In genomic region chr10:15411035-15411434, GRCh38 we compare ENCODE assay signal across 8 cellular contexts. TPM values are rescaled to one million over a fixed set of nuclear protein-coding genes. Genes with fewer than 3 reads are reported as not detected.
"Had no signal": no experiment of that assay in that cellular context is flagged by ENCODE, and none has a peak within 500 bp of the region (broad histone marks: within the 10 kb centered on the region; RNA-seq: fewer than 3 reads in every experiment).

No MANE protein-coding gene starts in this region.

- H3K27ac Mint-ChIP-seq: GM23338, H9 had no signal

- DNase-seq: H9, HCEC 1CT, IMR-90 had no signal

- FAIRE-seq: H1, H54, HTR-8/SVneo had no signal

- H3K4me3 ChIP-seq: GM23338 had no signal

- H3K9me3 Mint-ChIP-seq: GM23338 had no signal

- H3K4me1 Mint-ChIP-seq: GM23338, H9 had no signal

- H3K4me3 Mint-ChIP-seq: GM23338, H9 had no signal

RNA-seq across cellular contexts. Expression of gene FAM171A1, which starts 39.9 kb away (rescaled TPM):
- total RNA-seq: HT-29 had no signal
